Comparison of ENCODE assay signal across 10 cellular contexts in the genomic region with DNA sequence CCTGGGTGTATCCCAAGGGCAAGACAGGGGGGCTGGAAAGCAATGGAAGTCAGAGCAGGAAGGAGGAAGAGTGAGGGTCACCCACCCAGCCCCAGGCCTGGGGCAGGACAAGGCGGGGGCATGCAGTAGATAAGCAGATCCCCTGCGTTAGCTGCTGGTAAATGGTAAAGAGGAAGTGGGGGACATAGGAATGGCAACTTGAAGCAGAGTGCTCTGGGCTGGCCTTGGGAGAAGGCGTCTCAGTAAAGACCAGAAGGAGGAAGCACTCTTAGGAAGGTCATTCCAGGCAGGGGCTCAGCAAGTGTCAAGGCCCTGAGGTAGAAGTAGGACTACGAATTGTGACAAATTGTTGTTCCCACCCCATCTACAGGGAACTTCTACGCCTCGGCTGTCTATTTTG.
"Had no signal": no experiment of that assay in that cellular context is flagged by ENCODE, and none has a peak within 500 bp of the region (broad histone marks: within the 10 kb centered on the region; RNA-seq: fewer than 3 reads in every experiment).

No MANE protein-coding gene starts in this region.

- DNase-seq: activated CD8-positive, alpha-beta memory T cell treated with anti-CD3 and anti-CD28 coated beads, Interleukin-2, amount 10 ng/mL, durations not matched to agents 7 days and 5 days; activated gamma-delta T cell; activated T-cell treated with anti-CD3 and anti-CD28 coated beads, Interleukin-2, amount 50 U/mL, for 48 hours; esophagus squamous epithelium; foreskin fibroblast; glutamatergic neuron; immature natural killer cell; naive thymus-derived CD4-positive, alpha-beta T cell; stimulated activated CD4-positive, alpha-beta T cell treated with anti-CD3 and anti-CD28 coated beads, Interleukin-4, amount 100 ng/mL, for 4 hours had no signal

- H3K4me3 Mint-ChIP-seq: activated CD8-positive, alpha-beta memory T cell treated with anti-CD3 and anti-CD28 coated beads, Interleukin-2, amount 10 ng/mL, durations not matched to agents 7 days and 5 days; immature natural killer cell; naive thymus-derived CD4-positive, alpha-beta T cell had no signal

- ATAC-seq: activated CD4-positive, CD25-positive, alpha-beta regulatory T cell treated with anti-CD3 and anti-CD28 coated beads, Interleukin-2, amount 50 U/mL, for 24 hours; activated CD8-positive, alpha-beta memory T cell treated with anti-CD3 and anti-CD28 coated beads, Interleukin-2, amount 10 ng/mL, durations not matched to agents 7 days and 5 days; naive thymus-derived CD4-positive, alpha-beta T cell had no signal

- H3K9me3 Mint-ChIP-seq: immature natural killer cell; naive thymus-derived CD4-positive, alpha-beta T cell had no signal

- H3K27me3 Mint-ChIP-seq: activated CD8-positive, alpha-beta memory T cell treated with anti-CD3 and anti-CD28 coated beads, Interleukin-2, amount 10 ng/mL, durations not matched to agents 7 days and 5 days; naive thymus-derived CD4-positive, alpha-beta T cell had no signal

- H3K27ac Mint-ChIP-seq: activated CD8-positive, alpha-beta memory T cell treated with anti-CD3 and anti-CD28 coated beads, Interleukin-2, amount 10 ng/mL, durations not matched to agents 7 days and 5 days; naive thymus-derived CD4-positive, alpha-beta T cell had no signal
